Comparison of ENCODE assay signal across 17 cellular contexts in genomic region chr20:35907017-35907685, GRCh38. TPM values are rescaled to one million over a fixed set of nuclear protein-coding genes. Genes with fewer than 3 reads are reported as not detected.
DNase-seq lines count a peak whose midpoint lies in the region; ATAC-seq, FAIRE-seq and TF ChIP-seq lines count a peak whose summit lies in the region.
"Had no signal": no experiment of that assay in that cellular context is flagged by ENCODE, and none has a peak within 500 bp of the region (broad histone marks: within the 10 kb centered on the region; RNA-seq: fewer than 3 reads in every experiment).

No MANE protein-coding gene starts in this region.

- no peak overlapping the region for H3K9ac ChIP-seq in kidney (ENCODE audit: low read length in 2 of 2)

- no peak overlapping the region for H3K4me3 Mint-ChIP-seq in activated T-helper 17 cell treated with anti-CD3 and anti-CD28 coated beads, Interleukin-2, amount 50 U/mL, for 72 hours
- no peak overlapping the region for H3K4me3 Mint-ChIP-seq in immature natural killer cell
- H3K4me3 Mint-ChIP-seq: T-cell had no signal

- FAIRE-seq in kidney (lab: Jason Lieb, UNC), result no peak
- FAIRE-seq: GM12892 had no signal

- H3K27me3 ChIP-seq in BE2C, result no peaks in the 10 kb centered on the region
- no peaks in the 10 kb centered on the region for H3K27me3 ChIP-seq in left ventricle myocardium inferior (ENCODE audit: low read depth)
- H3K27me3 ChIP-seq: ascending aorta had no signal

- DNase-seq in BE2C (peak; percentile 26), LNCaP clone FGC (ENCODE audit: low read depth) (peak; percentile 61), left ventricle myocardium inferior (peak; percentile 49), SIG-M5 treated with dmso at 0.1 percent for 504 hours (lab: John Stamatoyannopoulos, UW; ENCODE audit: unreplicated experiment) (no peak), immature natural killer cell (no peak), kidney (no peak)
- DNase-seq: activated gamma-delta T cell; left colon; NCI-H774; stimulated activated CD4-positive, alpha-beta T cell treated with anti-CD3 and anti-CD28 coated beads, Interleukin-15, amount 100 ng/mL, for 24 hours; T-cell had no signal

- H3K9me3 ChIP-seq in BE2C, result no peaks in the 10 kb centered on the region
- H3K9me3 ChIP-seq in left ventricle myocardium inferior (replicated peaks), result no peaks in the 10 kb centered on the region
- no peaks in the 10 kb centered on the region for H3K9me3 ChIP-seq in kidney (ENCODE audit: control insufficient read depth in 1 of 2, low read length in 2 of 2)
- H3K9me3 ChIP-seq: ascending aorta had no signal

- no peak for ATAC-seq in activated T-helper 17 cell treated with anti-CD3 and anti-CD28 coated beads, Interleukin-2, amount 50 U/mL, for 72 hours (replicated peaks)
- no peak for ATAC-seq in HG03045 (IDR thresholded peaks at IDR 0.05; ENCODE audit: unreplicated experiment)
- ATAC-seq: activated CD4-positive, CD25-positive, alpha-beta regulatory T cell treated with anti-CD3 and anti-CD28 coated beads, Interleukin-2, amount 50 U/mL, for 24 hours; HCT116; left colon; T-cell had no signal

- H3K4me3 ChIP-seq in BE2C (ENCODE audit: low read depth, low read length), result no peak overlapping the region
- H3K4me3 ChIP-seq in LNCaP clone FGC (ENCODE audit: low read depth, low read length), result no peak overlapping the region
- no peak overlapping the region for H3K4me3 ChIP-seq in left ventricle myocardium inferior
- no peak overlapping the region for H3K4me3 ChIP-seq in kidney (ENCODE audit: low read length in 2 of 2)
- H3K4me3 ChIP-seq: ascending aorta had no signal

- H3K9me3 Mint-ChIP-seq in activated T-helper 17 cell treated with anti-CD3 and anti-CD28 coated beads, Interleukin-2, amount 50 U/mL, for 72 hours, result no peaks in the 10 kb centered on the region
- no peaks in the 10 kb centered on the region for H3K9me3 Mint-ChIP-seq in immature natural killer cell
- H3K9me3 Mint-ChIP-seq: T-cell had no signal

- H3K4me1 Mint-ChIP-seq in activated T-helper 17 cell treated with anti-CD3 and anti-CD28 coated beads, Interleukin-2, amount 50 U/mL, for 72 hours, result peaks cover 27% of the 10 kb centered on the region
- peaks cover 6 to 33% of the 10 kb centered on the region in 2 donors for H3K4me1 Mint-ChIP-seq in immature natural killer cell

- H3K4me1 ChIP-seq in BE2C (peaks cover 3% of the 10 kb centered on the region; the same call in 1 of the 2 replicates), left ventricle myocardium inferior (peaks cover 32% of the 10 kb centered on the region), kidney (ENCODE audit: control insufficient read depth in 1 of 2, insufficient read depth in 1 of 2, low read depth in 1 of 2, low read length in 2 of 2) (no peaks in the 10 kb centered on the region)
- H3K4me1 ChIP-seq: ascending aorta had no signal

- intact Hi-C loops in left ventricle myocardium inferior (cut with micrococcal nuclease), result no loop called here
- intact Hi-C loops in kidney (cut with DNase I), result no loop called here

- H3K36me3 ChIP-seq in BE2C, result peaks cover 8% of the 10 kb centered on the region; the same call in 1 of the 2 replicates
- H3K36me3 ChIP-seq in left ventricle myocardium inferior, result peaks cover 14% of the 10 kb centered on the region
- H3K36me3 ChIP-seq in kidney (ENCODE audit: control insufficient read depth in 1 of 2, insufficient read depth in 2 of 2, low read length in 2 of 2), result no peaks in the 10 kb centered on the region

- H3K27ac ChIP-seq in left ventricle myocardium inferior (replicated peaks) (peak overlapping the region; percentile 59), kidney (ENCODE audit: low read depth in 2 of 2, low read length in 2 of 2) (no peak overlapping the region)
- H3K27ac ChIP-seq: ascending aorta had no signal

- peaks cover 74% of the 10 kb centered on the region for H3K36me3 Mint-ChIP-seq in activated T-helper 17 cell treated with anti-CD3 and anti-CD28 coated beads, Interleukin-2, amount 50 U/mL, for 72 hours (ENCODE audit: low read depth)
- peaks cover 0 to 17% (median 12%) of the 10 kb centered on the region in 3 donors for H3K36me3 Mint-ChIP-seq in immature natural killer cell

- peak overlapping the region; percentile 34 for H3K27ac Mint-ChIP-seq in activated T-helper 17 cell treated with anti-CD3 and anti-CD28 coated beads, Interleukin-2, amount 50 U/mL, for 72 hours
- H3K27ac Mint-ChIP-seq in immature natural killer cell, result peak overlapping the region in 2 of 6 donors; percentile 6 to 55

- TF ChIP-seq CTCF in BE2C (IDR thresholded peaks at IDR 0.05; ENCODE audit: low read depth, low read length) (no peak), LNCaP clone FGC (IDR thresholded peaks at IDR 0.05; ENCODE audit: control insufficient read depth, extremely low read depth, insufficient read depth) (no peak), left ventricle myocardium inferior (IDR thresholded peaks at IDR 0.05; ENCODE audit: borderline replicate concordance) (no peak), kidney (IDR thresholded peaks at IDR 0.05; ENCODE audit: borderline replicate concordance, extremely low read depth, insufficient read depth) (no peak)

- no peaks in the 10 kb centered on the region for H3K27me3 Mint-ChIP-seq in activated T-helper 17 cell treated with anti-CD3 and anti-CD28 coated beads, Interleukin-2, amount 50 U/mL, for 72 hours
- peaks cover 0 to 1% (median 0%) of the 10 kb centered on the region in 3 donors for H3K27me3 Mint-ChIP-seq in immature natural killer cell (ENCODE audit: low read depth in 3 of 3)
- H3K27me3 Mint-ChIP-seq: T-cell had no signal

RNA-seq across cellular contexts. Expression of gene SCAND1, which starts 47.2 kb away (rescaled TPM):
- 379 TPM for polyA plus RNA-seq in BE2C (2012; ENCODE audit: insufficient read depth, insufficient read length, low read depth)
- total RNA-seq in activated T-helper 17 cell treated with anti-CD3 and anti-CD28 coated beads, Interleukin-2, amount 50 U/mL, for 72 hours, result 10 to 100 TPM; 20.9 to 32.7 TPM
- total RNA-seq in left ventricle myocardium inferior, result 40.0 TPM
- polyA plus RNA-seq in immature natural killer cell, result 100 to 1,000 TPM; 177 to 270 (median 215) TPM
- 74.7 TPM for total RNA-seq in kidney
- polyA plus RNA-seq in kidney (ENCODE audit: insufficient read depth, low read depth, low replicate concordance), result 184 TPM

Comparison
In these comparisons a context has a peak if more than half of its experiments do, and no peak if none do; other contexts are left out.
1. DNase-seq: peak in BE2C (single experiment), LNCaP clone FGC (single experiment) and left ventricle myocardium inferior (single experiment); none in SIG-M5 treated with dmso at 0.1 percent for 504 hours (single experiment), immature natural killer cell (0 of 3) and kidney (single experiment).